In the genomic region with DNA sequence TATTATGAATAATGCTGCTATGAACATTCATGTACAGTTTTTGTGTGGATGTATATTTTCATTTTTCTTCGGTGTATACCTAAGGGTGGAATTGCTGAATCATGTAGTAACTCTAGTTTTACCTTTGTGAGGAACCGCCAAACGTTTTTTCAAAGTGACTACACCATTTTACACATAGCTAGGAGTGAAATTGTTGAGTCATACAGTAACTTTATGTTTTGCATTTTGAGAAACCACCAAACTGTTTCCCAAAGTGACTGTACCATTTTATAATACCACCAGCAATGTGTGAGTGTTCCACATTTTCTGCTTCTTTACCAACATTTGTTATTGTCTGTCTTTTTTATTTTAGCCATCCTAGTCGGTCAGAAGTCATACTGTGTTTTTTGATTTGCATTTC, we compare ENCODE assay signal across 1 cellular context.
TF ChIP-seq lines count a peak whose summit lies in the region.

No MANE protein-coding gene starts in this region.

TF ChIP-seq in K562, 482 proteins besides CTCF, POLR2A, EP300 and RAD21 (continued from another document):
- TF ChIP-seq, protein P1, sequence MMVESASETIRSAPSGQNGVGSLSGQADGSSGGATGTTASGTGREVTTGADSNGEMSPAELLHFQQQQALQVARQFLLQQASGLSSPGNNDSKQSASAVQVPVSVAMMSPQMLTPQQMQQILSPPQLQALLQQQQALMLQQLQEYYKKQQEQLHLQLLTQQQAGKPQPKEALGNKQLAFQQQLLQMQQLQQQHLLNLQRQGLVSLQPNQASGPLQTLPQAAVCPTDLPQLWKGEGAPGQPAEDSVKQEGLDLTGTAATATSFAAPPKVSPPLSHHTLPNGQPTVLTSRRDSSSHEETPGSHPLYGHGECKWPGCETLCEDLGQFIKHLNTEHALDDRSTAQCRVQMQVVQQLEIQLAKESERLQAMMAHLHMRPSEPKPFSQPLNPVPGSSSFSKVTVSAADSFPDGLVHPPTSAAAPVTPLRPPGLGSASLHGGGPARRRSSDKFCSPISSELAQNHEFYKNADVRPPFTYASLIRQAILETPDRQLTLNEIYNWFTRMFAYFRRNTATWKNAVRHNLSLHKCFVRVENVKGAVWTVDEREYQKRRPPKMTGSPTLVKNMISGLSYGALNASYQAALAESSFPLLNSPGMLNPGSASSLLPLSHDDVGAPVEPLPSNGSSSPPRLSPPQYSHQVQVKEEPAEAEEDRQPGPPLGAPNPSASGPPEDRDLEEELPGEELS (CRISPR knock-in tag; IDR thresholded peaks at IDR 0.05; ENCODE audit: borderline replicate concordance) = no peak
- no peak for TF ChIP-seq POLR3G (IDR thresholded peaks at IDR 0.05; ENCODE audit: extremely low read depth, insufficient read length, insufficient replicate concordance)
- no peak for TF ChIP-seq CHCHD3 (CRISPR knock-in tag; IDR thresholded peaks at IDR 0.05)
- TF ChIP-seq DIDO1 (tag; IDR thresholded peaks at IDR 0.05; ENCODE audit: low read depth) = no peak
- TF ChIP-seq ZNF24 (IDR thresholded peaks at IDR 0.05) = no peak
- TF ChIP-seq FOXM1 (IDR thresholded peaks at IDR 0.05; ENCODE audit: low read depth) = 0 out of 2 replicates have a peak, but pooled peaks have one; percentile 21
- no peak for TF ChIP-seq FOXM1 (CRISPR knock-in tag; IDR thresholded peaks at IDR 0.05; ENCODE audit: low read depth)
- TF ChIP-seq JUN (IDR thresholded peaks at IDR 0.05; ENCODE audit: borderline replicate concordance, low read depth, low read length) = no peak
- TF ChIP-seq JUN (CRISPR knock-in tag; IDR thresholded peaks at IDR 0.05; ENCODE audit: borderline replicate concordance) = no peak
- TF ChIP-seq CBX3 (IDR thresholded peaks at IDR 0.05; ENCODE audit: borderline replicate concordance in 1 of 2, low read length in 2 of 2) = no peak
- no peak for TF ChIP-seq FOXK2 (conservative IDR thresholded peaks at IDR 0.05 in 1 of 2, IDR thresholded peaks at IDR 0.05 in 1 of 2; ENCODE audit: low read depth in 2 of 2)
- peak; percentile 58; the same call in 1 of the 2 replicates for TF ChIP-seq MAFK (IDR thresholded peaks at IDR 0.05; ENCODE audit: low read length)
- no peak for TF ChIP-seq NFXL1 (CRISPR knock-in tag; IDR thresholded peaks at IDR 0.05)
- TF ChIP-seq TCF7L2 (IDR thresholded peaks at IDR 0.05; ENCODE audit: low read depth, low read length) = no peak
- TF ChIP-seq, protein P2, sequence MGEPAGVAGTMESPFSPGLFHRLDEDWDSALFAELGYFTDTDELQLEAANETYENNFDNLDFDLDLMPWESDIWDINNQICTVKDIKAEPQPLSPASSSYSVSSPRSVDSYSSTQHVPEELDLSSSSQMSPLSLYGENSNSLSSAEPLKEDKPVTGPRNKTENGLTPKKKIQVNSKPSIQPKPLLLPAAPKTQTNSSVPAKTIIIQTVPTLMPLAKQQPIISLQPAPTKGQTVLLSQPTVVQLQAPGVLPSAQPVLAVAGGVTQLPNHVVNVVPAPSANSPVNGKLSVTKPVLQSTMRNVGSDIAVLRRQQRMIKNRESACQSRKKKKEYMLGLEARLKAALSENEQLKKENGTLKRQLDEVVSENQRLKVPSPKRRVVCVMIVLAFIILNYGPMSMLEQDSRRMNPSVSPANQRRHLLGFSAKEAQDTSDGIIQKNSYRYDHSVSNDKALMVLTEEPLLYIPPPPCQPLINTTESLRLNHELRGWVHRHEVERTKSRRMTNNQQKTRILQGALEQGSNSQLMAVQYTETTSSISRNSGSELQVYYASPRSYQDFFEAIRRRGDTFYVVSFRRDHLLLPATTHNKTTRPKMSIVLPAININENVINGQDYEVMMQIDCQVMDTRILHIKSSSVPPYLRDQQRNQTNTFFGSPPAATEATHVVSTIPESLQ (CRISPR knock-in tag; IDR thresholded peaks at IDR 0.05) = no peak
- no peak for TF ChIP-seq HMG20B (CRISPR knock-in tag; IDR thresholded peaks at IDR 0.05)
- TF ChIP-seq, protein P3, sequence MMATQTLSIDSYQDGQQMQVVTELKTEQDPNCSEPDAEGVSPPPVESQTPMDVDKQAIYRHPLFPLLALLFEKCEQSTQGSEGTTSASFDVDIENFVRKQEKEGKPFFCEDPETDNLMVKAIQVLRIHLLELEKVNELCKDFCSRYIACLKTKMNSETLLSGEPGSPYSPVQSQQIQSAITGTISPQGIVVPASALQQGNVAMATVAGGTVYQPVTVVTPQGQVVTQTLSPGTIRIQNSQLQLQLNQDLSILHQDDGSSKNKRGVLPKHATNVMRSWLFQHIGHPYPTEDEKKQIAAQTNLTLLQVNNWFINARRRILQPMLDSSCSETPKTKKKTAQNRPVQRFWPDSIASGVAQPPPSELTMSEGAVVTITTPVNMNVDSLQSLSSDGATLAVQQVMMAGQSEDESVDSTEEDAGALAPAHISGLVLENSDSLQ (IDR thresholded peaks at IDR 0.05) = no peak
- no peak for TF ChIP-seq HDGF (IDR thresholded peaks at IDR 0.05)
- TF ChIP-seq ZNF717 (CRISPR knock-in tag; IDR thresholded peaks at IDR 0.05) = no peak
- TF ChIP-seq, protein P4, sequence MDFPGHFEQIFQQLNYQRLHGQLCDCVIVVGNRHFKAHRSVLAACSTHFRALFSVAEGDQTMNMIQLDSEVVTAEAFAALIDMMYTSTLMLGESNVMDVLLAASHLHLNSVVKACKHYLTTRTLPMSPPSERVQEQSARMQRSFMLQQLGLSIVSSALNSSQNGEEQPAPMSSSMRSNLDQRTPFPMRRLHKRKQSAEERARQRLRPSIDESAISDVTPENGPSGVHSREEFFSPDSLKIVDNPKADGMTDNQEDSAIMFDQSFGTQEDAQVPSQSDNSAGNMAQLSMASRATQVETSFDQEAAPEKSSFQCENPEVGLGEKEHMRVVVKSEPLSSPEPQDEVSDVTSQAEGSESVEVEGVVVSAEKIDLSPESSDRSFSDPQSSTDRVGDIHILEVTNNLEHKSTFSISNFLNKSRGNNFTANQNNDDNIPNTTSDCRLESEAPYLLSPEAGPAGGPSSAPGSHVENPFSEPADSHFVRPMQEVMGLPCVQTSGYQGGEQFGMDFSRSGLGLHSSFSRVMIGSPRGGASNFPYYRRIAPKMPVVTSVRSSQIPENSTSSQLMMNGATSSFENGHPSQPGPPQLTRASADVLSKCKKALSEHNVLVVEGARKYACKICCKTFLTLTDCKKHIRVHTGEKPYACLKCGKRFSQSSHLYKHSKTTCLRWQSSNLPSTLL (IDR thresholded peaks at IDR 0.05) = no peak
- no peak for TF ChIP-seq MXI1 (IDR thresholded peaks at IDR 0.05; ENCODE audit: low read depth, low read length)
- TF ChIP-seq DPF2 (IDR thresholded peaks at IDR 0.05) = peak; percentile 42; the same call in 1 of the 2 replicates
- TF ChIP-seq RB1 (IDR thresholded peaks at IDR 0.05; ENCODE audit: low read depth) = no peak
- peak; percentile 30; the same call in 1 of the 2 replicates for TF ChIP-seq EP400 (IDR thresholded peaks at IDR 0.05)
- no peak for TF ChIP-seq CC2D1A (IDR thresholded peaks at IDR 0.05)
- no peak for TF ChIP-seq STAG1 (CRISPR knock-in tag; IDR thresholded peaks at IDR 0.05; ENCODE audit: borderline replicate concordance)
- no peak for TF ChIP-seq BDP1 (IDR thresholded peaks at IDR 0.05; ENCODE audit: insufficient read depth, insufficient read length)
- no peak for TF ChIP-seq FOXA1 (IDR thresholded peaks at IDR 0.05; ENCODE audit: borderline replicate concordance)
- no peak for TF ChIP-seq ETV1 (tag; conservative IDR thresholded peaks at IDR 0.05; ENCODE audit: low read depth)
- TF ChIP-seq STAT5B (CRISPR knock-in tag; IDR thresholded peaks at IDR 0.05) = no peak
